Comparison of ENCODE assay signal across 18 cellular contexts in genomic region chr5:73380052-73380451, GRCh38.
DNase-seq lines count a peak whose midpoint lies in the region; ATAC-seq lines count a peak whose summit lies in the region.
"Had no signal": no experiment of that assay in that cellular context is flagged by ENCODE, and none has a peak within 500 bp of the region (broad histone marks: within the 10 kb centered on the region; RNA-seq: fewer than 3 reads in every experiment).

No MANE protein-coding gene starts in this region.

- H3K4ac ChIP-seq in neuronal stem cell (ENCODE audit: low read length): no peak overlapping the region

- H3K4me3 Mint-ChIP-seq in activated T-cell treated with anti-CD3 and anti-CD28 coated beads, Interleukin-2, amount 50 U/mL, for 24 hours: no peak overlapping the region
- no peak overlapping the region for H3K4me3 Mint-ChIP-seq in activated T-cell treated with anti-CD3 and anti-CD28 coated beads, Interleukin-2, amount 50 U/mL, for 72 hours

- peaks cover 90% of the 10 kb centered on the region for H3K27me3 Mint-ChIP-seq in activated T-cell treated with anti-CD3 and anti-CD28 coated beads, Interleukin-2, amount 50 U/mL, for 24 hours
- peaks cover 84% of the 10 kb centered on the region for H3K27me3 Mint-ChIP-seq in activated T-cell treated with anti-CD3 and anti-CD28 coated beads, Interleukin-2, amount 50 U/mL, for 72 hours (ENCODE audit: low read depth)

- no peaks in the 10 kb centered on the region for H3K79me1 ChIP-seq in neuronal stem cell (ENCODE audit: low read depth, low read length)

- ATAC-seq in activated T-cell treated with anti-CD3 and anti-CD28 coated beads, Interleukin-2, amount 50 U/mL, for 72 hours (replicated peaks in 1 of 2): no peak
- no peak for ATAC-seq in HG02642 (IDR thresholded peaks at IDR 0.05; ENCODE audit: poor library complexity, unreplicated experiment)
- ATAC-seq: Panc1, Right ventricle myocardium inferior had no signal

- H3K23ac ChIP-seq in neuronal stem cell (ENCODE audit: low read depth, low read length, poor library complexity): peak overlapping the region; percentile 62

- H3K27me3 ChIP-seq in H7 (ENCODE audit: control insufficient read depth, insufficient read depth, low read length) (peaks cover 28% of the 10 kb centered on the region; the same call in 1 of the 2 replicates), neuronal stem cell (ENCODE audit: control insufficient read depth in 3 of 3, insufficient read depth in 3 of 3, low read depth in 1 of 3, low read length in 3 of 3) (peaks cover 0 to 43% (median 0%) of the 10 kb centered on the region in 3 experiments)

- H3K27ac Mint-ChIP-seq in activated T-cell treated with anti-CD3 and anti-CD28 coated beads, Interleukin-2, amount 50 U/mL, for 24 hours: peak overlapping the region; percentile 14
- no peak overlapping the region for H3K27ac Mint-ChIP-seq in activated T-cell treated with anti-CD3 and anti-CD28 coated beads, Interleukin-2, amount 50 U/mL, for 72 hours

- H3K9me3 Mint-ChIP-seq in activated T-cell treated with anti-CD3 and anti-CD28 coated beads, Interleukin-2, amount 50 U/mL, for 24 hours: peaks cover 7% of the 10 kb centered on the region
- H3K9me3 Mint-ChIP-seq in activated T-cell treated with anti-CD3 and anti-CD28 coated beads, Interleukin-2, amount 50 U/mL, for 72 hours: peaks cover 2% of the 10 kb centered on the region in 2 donors

- H3K9me3 ChIP-seq in neuronal stem cell (replicated peaks in 1 of 2; ENCODE audit: control insufficient read depth in 2 of 2, insufficient read depth in 1 of 2, low read depth in 1 of 2, low read length in 2 of 2): peaks cover 0 to 8% of the 10 kb centered on the region in 2 donors
- H3K9me3 ChIP-seq: HAP-1 had no signal

- DNase-seq in activated T-cell treated with anti-CD3 and anti-CD28 coated beads, Interleukin-2, amount 50 U/mL, for 24 hours: no peak
- no peak for DNase-seq in activated T-cell treated with anti-CD3 and anti-CD28 coated beads, Interleukin-2, amount 50 U/mL, for 72 hours
- DNase-seq in H7 (peak; percentile 31), fibroblast of peridontal ligament (ENCODE audit: extremely low read depth) (peak; percentile 69), neuronal stem cell (ENCODE audit: low spot score) (no peak), AG20443 (ENCODE audit: low spot score) (no peak)
- DNase-seq in effector CD8-positive, alpha-beta T cell (lab: John Stamatoyannopoulos, UW): no peak
- DNase-seq: Caco-2, EL, NCI-H1105, NCI-H1694 treated with DMSO at 0.1 percent for 48 hours, NCI-H2107, NCI-H226, NCI-H524 treated with DMSO at 0.1 percent for 48 hours had no signal

- no peak overlapping the region for H2BK12ac ChIP-seq in neuronal stem cell (ENCODE audit: low read length)

- H3K4me2 ChIP-seq in neuronal stem cell (ENCODE audit: insufficient read depth, low read length, poor library complexity, severe bottlenecking): no peak overlapping the region

- no peak overlapping the region for H2BK15ac ChIP-seq in neuronal stem cell (ENCODE audit: low read length)

- H2BK5ac ChIP-seq in neuronal stem cell (ENCODE audit: low read length): no peak overlapping the region

- H3K36me3 Mint-ChIP-seq in activated T-cell treated with anti-CD3 and anti-CD28 coated beads, Interleukin-2, amount 50 U/mL, for 24 hours (ENCODE audit: low read depth): peaks cover 1% of the 10 kb centered on the region
- peaks cover 7 to 13% of the 10 kb centered on the region in 2 donors for H3K36me3 Mint-ChIP-seq in activated T-cell treated with anti-CD3 and anti-CD28 coated beads, Interleukin-2, amount 50 U/mL, for 72 hours (ENCODE audit: insufficient read depth in 2 of 2)

- no peak overlapping the region for H2BK120ac ChIP-seq in neuronal stem cell (ENCODE audit: low read depth, low read length)

- H3K27ac ChIP-seq in neuronal stem cell (replicated peaks; ENCODE audit: low read length): no peak overlapping the region

- H3K4me1 ChIP-seq in neuronal stem cell (ENCODE audit: control insufficient read depth in 2 of 2, insufficient read depth in 1 of 2, low read depth in 1 of 2, low read length in 2 of 2): peaks cover 0 to 4% of the 10 kb centered on the region in 2 donors
- H3K4me1 ChIP-seq: Caco-2, HAP-1 had no signal

- H3K4me3 ChIP-seq in H7 (ENCODE audit: insufficient read depth, low read depth, low read length): no peak overlapping the region
- no peak overlapping the region for H3K4me3 ChIP-seq in neuronal stem cell (ENCODE audit: low read length in 2 of 2)
- H3K4me3 ChIP-seq: HAP-1 had no signal

- no peak overlapping the region for H4K8ac ChIP-seq in neuronal stem cell (ENCODE audit: low read depth, low read length)

- peak overlapping the region; percentile 26 for H3K14ac ChIP-seq in neuronal stem cell (ENCODE audit: low read length)

- no peaks in the 10 kb centered on the region for H3K36me3 ChIP-seq in H7 (replicated peaks; ENCODE audit: control insufficient read depth, insufficient read depth, low read length)
- no peaks in the 10 kb centered on the region for H3K36me3 ChIP-seq in neuronal stem cell (replicated peaks in 1 of 2; ENCODE audit: control insufficient read depth in 2 of 2, insufficient read depth in 2 of 2, low read length in 2 of 2)
- H3K36me3 ChIP-seq: HAP-1 had no signal

- WGBS in neuronal stem cell (ENCODE audit: extremely low coverage in 2 of 2, insufficient read length in 2 of 2, insufficient replicate concordance in 1 of 2), 2 donors: no CpG with 5 or more reads among the region's 19 CpGs

- H3K4me1 Mint-ChIP-seq in activated T-cell treated with anti-CD3 and anti-CD28 coated beads, Interleukin-2, amount 50 U/mL, for 24 hours (ENCODE audit: low read depth): peaks cover 19% of the 10 kb centered on the region
- peaks cover 16% of the 10 kb centered on the region for H3K4me1 Mint-ChIP-seq in activated T-cell treated with anti-CD3 and anti-CD28 coated beads, Interleukin-2, amount 50 U/mL, for 72 hours (ENCODE audit: low read depth)

- no peak overlapping the region for H3K18ac ChIP-seq in neuronal stem cell (ENCODE audit: low read length)

- no peak overlapping the region for H3K9ac ChIP-seq in neuronal stem cell (ENCODE audit: low read depth, low read length, poor library complexity)

- H2AK5ac ChIP-seq in neuronal stem cell (ENCODE audit: low read depth, low read length): no peak overlapping the region

- H2AFZ ChIP-seq in neuronal stem cell (ENCODE audit: low read length): no peak overlapping the region

- H4K91ac ChIP-seq in neuronal stem cell (ENCODE audit: low read depth, low read length, poor library complexity): no peak overlapping the region

Comparison
In these comparisons a context has a peak if more than half of its experiments do, and no peak if none do; other contexts are left out.
1. DNase-seq: peak in H7 (single experiment) and fibroblast of peridontal ligament (single experiment); none in activated T-cell treated with anti-CD3 and anti-CD28 coated beads, Interleukin-2, amount 50 U/mL, for 24 hours (single experiment), activated T-cell treated with anti-CD3 and anti-CD28 coated beads, Interleukin-2, amount 50 U/mL, for 72 hours (0 of 2), neuronal stem cell (single experiment), effector CD8-positive, alpha-beta T cell (single experiment) and AG20443 (single experiment).